Comparison of ENCODE assay signal across 1 cellular context in genomic region chr11:108624196-108624925, GRCh38.
TF ChIP-seq lines count a peak whose summit lies in the region.

No MANE protein-coding gene starts in this region.

TF ChIP-seq in K562, 482 proteins besides CTCF, POLR2A, EP300 and RAD21:
- TF ChIP-seq FOSL1 (tag; conservative IDR thresholded peaks at IDR 0.05): peak; percentile 32; the same call in 1 of the 2 replicates
- no peak for TF ChIP-seq ATF1 (CRISPR knock-in tag; IDR thresholded peaks at IDR 0.05)
- peak; percentile 47; the same call in 1 of the 2 replicates for TF ChIP-seq ATF1 (tag; IDR thresholded peaks at IDR 0.05)
- no peak for TF ChIP-seq ZNF3 (CRISPR knock-in tag; IDR thresholded peaks at IDR 0.05)
- peak; percentile 38; the same call in 1 of the 2 replicates for TF ChIP-seq DPF2 (IDR thresholded peaks at IDR 0.05)
- no peak for TF ChIP-seq NCOA6 (IDR thresholded peaks at IDR 0.05)
- TF ChIP-seq CREM (IDR thresholded peaks at IDR 0.05; ENCODE audit: low read depth): 0 out of 2 replicates have a peak, but pooled peaks have one; percentile 32
- TF ChIP-seq ARID1B (IDR thresholded peaks at IDR 0.05): peak; percentile 35; the same call in 1 of the 2 replicates
- TF ChIP-seq TEAD1 (CRISPR knock-in tag; IDR thresholded peaks at IDR 0.05): no peak
- no peak for TF ChIP-seq ELF4 (CRISPR knock-in tag; IDR thresholded peaks at IDR 0.05)
- TF ChIP-seq SMAD3 (CRISPR knock-in tag; conservative IDR thresholded peaks at IDR 0.05): no peak
- no peak for TF ChIP-seq RBBP5 (IDR thresholded peaks at IDR 0.05; ENCODE audit: borderline replicate concordance, insufficient read depth, low read length, poor library complexity, severe bottlenecking)
- peak; percentile 15; the same call in 1 of the 2 replicates for TF ChIP-seq SMARCE1 (IDR thresholded peaks at IDR 0.05)
- no peak for TF ChIP-seq MBD2 (IDR thresholded peaks at IDR 0.05; ENCODE audit: borderline replicate concordance, low read depth)
- TF ChIP-seq ELF2 (CRISPR knock-in tag; IDR thresholded peaks at IDR 0.05): no peak
- peak; percentile 35 for TF ChIP-seq RFX1 (IDR thresholded peaks at IDR 0.05)
- no peak for TF ChIP-seq NR4A1 (CRISPR knock-in tag; IDR thresholded peaks at IDR 0.05)
- TF ChIP-seq NR4A1 (tag; IDR thresholded peaks at IDR 0.05): no peak
